Comparison of ENCODE assay signal across 8 cellular contexts in genomic region chr11:85810871-85811611, GRCh38. TPM values are rescaled to one million over a fixed set of nuclear protein-coding genes. Genes with fewer than 3 reads are reported as not detected.
DNase-seq lines count a peak whose midpoint lies in the region; ATAC-seq and TF ChIP-seq lines count a peak whose summit lies in the region.

Gene SYTL2 (minus strand): TSS chr11:85811141. CDS start chr11:85757725, 53,416 bp downstream.

- TF ChIP-seq POLR2A in GM18951 (IDR thresholded peaks at IDR 0.05; ENCODE audit: extremely low read depth, insufficient read depth, insufficient read length): peak; percentile 44

- H3K4me3 ChIP-seq in AG09309 (ENCODE audit: control insufficient read depth, low read depth, low read length): peak within 1 kb of the TSS; percentile 35
- peak within 1 kb of the TSS; percentile 63 for H3K4me3 ChIP-seq in epithelial cell of proximal tubule (ENCODE audit: low read depth, low read length)

- in situ Hi-C loops in GM18951 (cut with MboI; ENCODE audit: low sequenced_read_pairs, unreplicated experiment): no loop called here

- ATAC-seq in HG03139 (IDR thresholded peaks at IDR 0.05; ENCODE audit: unreplicated experiment): peak; percentile 76

- DNase-seq in AG09309 (ENCODE audit: low read depth): no peak
- DNase-seq in NOMO-1 (lab: John Stamatoyannopoulos, UW; ENCODE audit: unreplicated experiment in 2 of 2): peak; percentile 37 to 50
- DNase-seq in activated T-cell treated with anti-CD3 and anti-CD28 coated beads for 4 hours: peak; percentile 63
- no peak for DNase-seq in epithelial cell of proximal tubule (ENCODE audit: low read depth)
- peak; percentile 71 for DNase-seq in mucosa of gallbladder (ENCODE audit: low spot score)
- DNase-seq in stimulated activated CD8-positive, alpha-beta memory T cell treated with anti-CD3 and anti-CD28 coated beads, Interleukin-2, amount 100 ng/mL, for 48 hours (ENCODE audit: low read depth in 2 of 2): peak; percentile 65 to 74

- TF ChIP-seq CTCF in AG09309 (IDR thresholded peaks at IDR 0.05; ENCODE audit: control insufficient read depth, insufficient read depth, low read depth, low read length, missing control alignments) (no peak), epithelial cell of proximal tubule (conservative IDR thresholded peaks at IDR 0.05; ENCODE audit: low read depth, low read length) (no peak)

RNA-seq across cellular contexts. Expression of gene SYTL2, which starts in this region (rescaled TPM):
- total RNA-seq in epithelial cell of proximal tubule (5.6 and 25.7 TPM in 2 replicates), mucosa of gallbladder (39.0 TPM)

Comparison
In these comparisons a context has a peak if more than half of its experiments do, and no peak if none do; other contexts are left out.
1. DNase-seq: peak in NOMO-1 (2 of 2), activated T-cell treated with anti-CD3 and anti-CD28 coated beads for 4 hours (single experiment), mucosa of gallbladder (single experiment) and stimulated activated CD8-positive, alpha-beta memory T cell treated with anti-CD3 and anti-CD28 coated beads, Interleukin-2, amount 100 ng/mL, for 48 hours (2 of 2); none in AG09309 (single experiment) and epithelial cell of proximal tubule (single experiment).